Comparison of ENCODE assay signal across 8 cellular contexts in genomic region chr11:65653229-65654225, GRCh38. TPM values are rescaled to one million over a fixed set of nuclear protein-coding genes. Genes with fewer than 3 reads are reported as not detected.
A peak's percentile ranks its signal among the peaks of the same experiment; 100 is the strongest.
DNase-seq lines count a peak whose midpoint lies in the region; ATAC-seq and TF ChIP-seq lines count a peak whose summit lies in the region.

No MANE protein-coding gene starts in this region.

- TF ChIP-seq POLR2A in suprapubic skin (IDR thresholded peaks at IDR 0.05), result no peak

- H3K4me1 Mint-ChIP-seq in CD14-positive monocyte, result peaks cover 43% of the 10 kb centered on the region

- peak overlapping the region; percentile 86 to 90 for H3K4me3 Mint-ChIP-seq in CD14-positive monocyte

- 37 to 40% (median 39%) methylated on average over 12 of the region's 12 CpGs for WGBS in adipose tissue, 3 donors
- WGBS in suprapubic skin, result 45% methylated on average over 12 of the region's 12 CpGs

- DNase-seq in CD14-positive monocyte (ENCODE audit: low spot score) (peak; percentile 43), left lobe of liver (ENCODE audit: low spot score) (peak; percentile 82), suprapubic skin (ENCODE audit: low spot score in 2 of 2) (no peak), NCI-H748 treated with DMSO at 0.1 percent for 48 hours (lab: John Stamatoyannopoulos, UW) (no peak), NCI-H2107 (lab: John Stamatoyannopoulos, UW) (no peak)

- H3K4me3 ChIP-seq in suprapubic skin, result peak overlapping the region; percentile 55

- no peaks in the 10 kb centered on the region for H3K9me3 Mint-ChIP-seq in CD14-positive monocyte

- TF ChIP-seq CTCF in CD14-positive monocyte (IDR thresholded peaks at IDR 0.05) (no peak), suprapubic skin (IDR thresholded peaks at IDR 0.05) (no peak)

- H3K4me1 ChIP-seq in suprapubic skin, result peaks cover 51% of the 10 kb centered on the region

- intact Hi-C loops in CD14-positive monocyte (cut with micrococcal nuclease), result loop anchor here (1.0 to 5.0 kb wide), 3 partner anchors 9 to 39 kb away; partner anchors contain the start of genes PCNX3 (in 2 of the 2), MAP3K11 (in 1 of the 2) and RELA (in 1 of the 2)

- no peak for TF ChIP-seq EP300 in suprapubic skin (IDR thresholded peaks at IDR 0.05)

- H3K27me3 ChIP-seq in suprapubic skin, result no peaks in the 10 kb centered on the region

- H3K36me3 ChIP-seq in suprapubic skin, result peaks cover 67% of the 10 kb centered on the region

- peak; percentile 4 for ATAC-seq in HG03159 (IDR thresholded peaks at IDR 0.05; ENCODE audit: unreplicated experiment)
- ATAC-seq in left lobe of liver, result peak; percentile 59
- no peak for ATAC-seq in HG03354 (IDR thresholded peaks at IDR 0.05; ENCODE audit: poor library complexity, severe bottlenecking, unreplicated experiment)

- H3K27me3 Mint-ChIP-seq in CD14-positive monocyte (ENCODE audit: low read depth in 3 of 3), result peaks cover 0 to 1% (median 0%) of the 10 kb centered on the region in 3 donors

- H3K27ac ChIP-seq in adipose tissue (ENCODE audit: low read depth, low read length) (peak overlapping the region; percentile 51), suprapubic skin (peak overlapping the region; percentile 94)

- peaks cover 73 to 82% of the 10 kb centered on the region in 2 donors for H3K36me3 Mint-ChIP-seq in CD14-positive monocyte

- H3K27ac Mint-ChIP-seq in CD14-positive monocyte, result peak overlapping the region; percentile 96 to 99 (median 98)

- H3K9me3 ChIP-seq in suprapubic skin, result no peaks in the 10 kb centered on the region

RNA-seq across cellular contexts. Expression of gene RELA, which starts 9.2 kb away (rescaled TPM):
- polyA plus RNA-seq in CD14-positive monocyte (10 to 100 TPM; 21.3 to 30.9 TPM), adipose tissue (10 to 100 TPM; 30.8 to 61.2 (median 50.4) TPM)
- total RNA-seq in left lobe of liver (34.3 TPM), suprapubic skin (100 to 1,000 TPM in 2 of 4 donors, 10 to 100 TPM in 2; 71.7 to 111 (median 93.5) TPM)

RNA-seq across cellular contexts. Expression of gene SIPA1, which starts 15.6 kb away (rescaled TPM):
- polyA plus RNA-seq in CD14-positive monocyte, result 10 to 100 TPM; 83.4 to 86.5 TPM
- polyA plus RNA-seq in adipose tissue, result 100 to 1,000 TPM in 1 of 3 donors, 10 to 100 TPM in 2; 23.7 to 105 (median 36.3) TPM
- 29.5 TPM for total RNA-seq in left lobe of liver
- 10 to 100 TPM; 14.9 to 21.6 (median 19.0) TPM for total RNA-seq in suprapubic skin

RNA-seq across cellular contexts. Expression of gene PCNX3, which starts 38.0 kb away (rescaled TPM):
- polyA plus RNA-seq in CD14-positive monocyte (1 to 10 TPM in 1 of 2 donors, under 1 TPM in 1; 0.58 to 1.7 TPM), adipose tissue (10 to 100 TPM; 11.1 to 16.8 (median 13.3) TPM)
- total RNA-seq in left lobe of liver (16.8 TPM), suprapubic skin (10 to 100 TPM; 38.5 to 59.3 (median 43.6) TPM)

RNA-seq across cellular contexts. Expression of gene MAP3K11, which starts 39.5 kb away (rescaled TPM):
- polyA plus RNA-seq in CD14-positive monocyte (10 to 100 TPM; 20.8 to 32.0 TPM), adipose tissue (10 to 100 TPM; 21.4 to 85.5 (median 66.0) TPM)
- total RNA-seq in left lobe of liver (85.4 TPM), suprapubic skin (10 to 100 TPM; 29.2 to 45.5 (median 37.0) TPM)

RNA-seq across cellular contexts. Expression of gene KCNK7, which starts 57.9 kb away (rescaled TPM):
- polyA plus RNA-seq in CD14-positive monocyte (not detected), adipose tissue (1 to 10 TPM in 2 of 3 donors, under 1 TPM in 1; 0.20 to 4.4 (median 3.2) TPM)
- total RNA-seq in left lobe of liver (not detected), suprapubic skin (100 to 1,000 TPM in 3 of 4 donors, 10 to 100 TPM in 1; 32.6 to 183 (median 144) TPM)

Comparison
In these comparisons a context has a peak if more than half of its experiments do, and no peak if none do; other contexts are left out.
1. DNase-seq: peak in CD14-positive monocyte (single experiment) and left lobe of liver (single experiment); none in suprapubic skin (0 of 2), NCI-H748 treated with DMSO at 0.1 percent for 48 hours (single experiment) and NCI-H2107 (single experiment).